Comparison of ENCODE assay signal across 8 cellular contexts in genomic region chr12:42299392-42300308, GRCh38. TPM values are rescaled to one million over a fixed set of nuclear protein-coding genes. Genes with fewer than 3 reads are reported as not detected.
DNase-seq lines count a peak whose midpoint lies in the region; ATAC-seq and TF ChIP-seq lines count a peak whose summit lies in the region.

No MANE protein-coding gene starts in this region.

- H3K27me3 ChIP-seq in SK-N-SH (ENCODE audit: insufficient read depth), result no peaks in the 10 kb centered on the region
- no peaks in the 10 kb centered on the region for H3K27me3 ChIP-seq in ovary

- WGBS in SK-N-SH (ENCODE audit: low lambda C conversion rate), result 82% methylated on average over 8 of the region's 8 CpGs
- 80 to 84% (median 83%) methylated on average over 8 of the region's 8 CpGs for WGBS in ovary, 3 donors

- peaks cover 8% of the 10 kb centered on the region for H3F3A ChIP-seq in SK-N-SH (replicated peaks; ENCODE audit: insufficient read depth)

- CTCF ChIA-PET in SK-N-SH (lab: Yijun Ruan, JAX), result interaction anchor here (0.7 kb wide), 1 partner anchor 10 kb away, joined by 3 read pairs; no protein-coding TSS in a partner anchor

- no peak overlapping the region for H3K9ac ChIP-seq in SK-N-SH

- TF ChIP-seq RAD21 in SK-N-SH (IDR thresholded peaks at IDR 0.05; ENCODE audit: low read length), result no peak

- TF ChIP-seq POLR2A in ovary (IDR thresholded peaks at IDR 0.05), result no peak

- no peak overlapping the region for H3K4me3 ChIP-seq in SK-N-SH (ENCODE audit: low read depth in 2 of 2, low read length in 1 of 2)
- H3K4me3 ChIP-seq in ovary, result no peak overlapping the region

- TF ChIP-seq EP300 in SK-N-SH (IDR thresholded peaks at IDR 0.05; ENCODE audit: borderline replicate concordance in 1 of 2, low read depth in 1 of 2, low read length in 1 of 2) (no peak), ovary (IDR thresholded peaks at IDR 0.05) (no peak)

- POLR2A ChIA-PET in SK-N-SH (lab: Yijun Ruan, JAX), result no interaction called here

- H3K9me2 ChIP-seq in SK-N-SH, result no peaks in the 10 kb centered on the region

- H3K27ac ChIP-seq in SK-N-SH (ENCODE audit: low read depth in 2 of 2, low read length in 1 of 2) (no peak overlapping the region), ovary (no peak overlapping the region)

- H3K79me2 ChIP-seq in SK-N-SH (ENCODE audit: insufficient read depth), result no peaks in the 10 kb centered on the region

- no peak overlapping the region for H3K4me2 ChIP-seq in SK-N-SH

- H2AFZ ChIP-seq in SK-N-SH (ENCODE audit: low read depth), result peak overlapping the region; percentile 30; the same call in 1 of the 2 replicates

- H3K9me3 ChIP-seq in SK-N-SH (no peaks in the 10 kb centered on the region), ovary (no peaks in the 10 kb centered on the region)

- intact Hi-C loops in ovary (cut with DNase I), result no loop called here

- ATAC-seq in SK-N-SH treated with all-trans-retinoic acid at 6 μM for 48 hours, result no peak
- ATAC-seq in HG03066 (IDR thresholded peaks at IDR 0.05; ENCODE audit: low read depth, unreplicated experiment), result peak; percentile 81

- H3K4me1 ChIP-seq in SK-N-SH (ENCODE audit: control insufficient read depth in 1 of 2, insufficient read depth in 2 of 2, low read depth in 1 of 2, low read length in 1 of 2) (no peaks in the 10 kb centered on the region), ovary (ENCODE audit: insufficient read depth) (no peaks in the 10 kb centered on the region)

- H4K20me1 ChIP-seq in SK-N-SH (ENCODE audit: insufficient read depth), result no peaks in the 10 kb centered on the region

- TF ChIP-seq CTCF in SK-N-SH (IDR thresholded peaks at IDR 0.05), result no peak
- TF ChIP-seq CTCF in ovary (IDR thresholded peaks at IDR 0.05), result no peak

- H3K36me3 ChIP-seq in SK-N-SH (replicated peaks in 1 of 2; ENCODE audit: control insufficient read depth in 1 of 2, insufficient read depth in 2 of 2, low read length in 1 of 2) (peaks cover 0 to 4% of the 10 kb centered on the region in 2 experiments), ovary (no peaks in the 10 kb centered on the region)

- DNase-seq in SK-N-SH (no peak), myocyte (ENCODE audit: low read depth) (peak; percentile 9), ureter (ENCODE audit: low spot score) (no peak), ovary (no peak), midbrain (lab: John Stamatoyannopoulos, UW) (no peak)
- peak; percentile 16 to 69 for DNase-seq in activated CD4-positive, alpha-beta T cell treated with anti-CD3 and anti-CD28 coated beads, Interleukin-2, amount 50 U/mL, for 24 hours (ENCODE audit: low read depth in 1 of 2, low spot score in 1 of 2)

TF ChIP-seq in SK-N-SH, 30 proteins besides CTCF, POLR2A, EP300 and RAD21:
- TF ChIP-seq FOSL2 (IDR thresholded peaks at IDR 0.05; ENCODE audit: borderline replicate concordance, low read depth), result peak; percentile 55; the same call in 1 of the 2 replicates
- TF ChIP-seq RFX5 (IDR thresholded peaks at IDR 0.05; ENCODE audit: low read length), result no peak

TF ChIP-seq in SK-N-SH treated with all-trans-retinoic acid at 6 μM for 48 hours, 23 proteins besides CTCF, POLR2A, EP300 and RAD21:
- no peak for TF ChIP-seq ZNF8 (CRISPR knock-in tag; IDR thresholded peaks at IDR 0.05)
- TF ChIP-seq ZFP30 (CRISPR knock-in tag; IDR thresholded peaks at IDR 0.05), result no peak
- TF ChIP-seq SNAI2 (CRISPR knock-in tag; IDR thresholded peaks at IDR 0.05), result no peak
- TF ChIP-seq ZFP3 (CRISPR knock-in tag; IDR thresholded peaks at IDR 0.05), result no peak
- no peak for TF ChIP-seq OSR1 (CRISPR knock-in tag; IDR thresholded peaks at IDR 0.05)

RNA-seq across cellular contexts. Expression of gene ZCRB1, which starts 26.2 kb away (rescaled TPM):
- polyA plus RNA-seq in SK-N-SH (2012; rRNA removed), result 17.6 and 18.7 TPM in 2 replicates
- polyA plus RNA-seq in SK-N-SH (2012; cell fraction: cytosol; rRNA removed), result 22.5 and 37.3 TPM in 2 replicates
- 8.1 and 9.3 TPM in 2 replicates for polyA plus RNA-seq in SK-N-SH (2012; cell fraction: nucleus; rRNA removed)
- 36.0 and 40.1 TPM in 2 replicates for total RNA-seq in myocyte
- 54.7 TPM for polyA plus RNA-seq in myocyte (2012)
- 59.6 TPM for total RNA-seq in ureter
- 10 to 100 TPM; 26.5 to 50.9 (median 41.5) TPM for total RNA-seq in ovary
- polyA plus RNA-seq in ovary, result 10 to 100 TPM; 38.6 to 61.6 TPM

RNA-seq across cellular contexts. Expression of gene PPHLN1, which starts 26.3 kb away (rescaled TPM):
- 55.4 and 61.2 TPM in 2 replicates for polyA plus RNA-seq in SK-N-SH (2012; rRNA removed)
- polyA plus RNA-seq in SK-N-SH (2012; cell fraction: cytosol; rRNA removed), result 72.0 and 94.7 TPM in 2 replicates
- 39.8 and 68.7 TPM in 2 replicates for polyA plus RNA-seq in SK-N-SH (2012; cell fraction: nucleus; rRNA removed)
- 60.0 and 89.6 TPM in 2 replicates for total RNA-seq in myocyte
- polyA plus RNA-seq in myocyte (2012), result 42.7 TPM
- total RNA-seq in ureter, result 70.6 TPM
- 10 to 100 TPM; 42.0 to 68.9 (median 53.8) TPM for total RNA-seq in ovary
- 10 to 100 TPM; 35.6 to 62.0 TPM for polyA plus RNA-seq in ovary

Comparison
In these comparisons a context has a peak if more than half of its experiments do, and no peak if none do; other contexts are left out.
1. DNase-seq: peak in activated CD4-positive, alpha-beta T cell treated with anti-CD3 and anti-CD28 coated beads, Interleukin-2, amount 50 U/mL, for 24 hours (2 of 2) and myocyte (single experiment); none in SK-N-SH (single experiment), ureter (single experiment), ovary (0 of 5) and midbrain (single experiment).